Comparison of ENCODE assay signal across 12 cellular contexts in the genomic region with DNA sequence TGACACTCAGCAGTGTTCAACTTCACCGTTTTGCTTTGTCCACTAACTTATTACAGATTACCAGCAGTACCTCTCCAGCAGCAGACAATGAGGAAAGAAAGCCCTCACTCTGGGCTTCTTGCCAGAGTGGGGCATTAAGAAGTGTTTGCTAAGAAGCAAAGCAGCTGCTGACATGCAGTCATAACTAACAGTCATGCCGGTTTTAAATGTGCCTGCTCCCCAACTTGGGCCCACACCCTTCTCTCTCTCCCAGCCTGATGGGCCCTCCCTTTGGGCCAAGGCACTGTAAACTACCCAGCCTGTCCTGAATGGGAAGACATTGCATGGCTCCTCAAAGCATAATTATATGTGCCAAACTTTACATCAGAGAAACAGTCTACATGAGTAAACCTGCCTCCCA. TPM values are rescaled to one million over a fixed set of nuclear protein-coding genes. Genes with fewer than 3 reads are reported as not detected.
DNase-seq lines count a peak whose midpoint lies in the region; ATAC-seq and TF ChIP-seq lines count a peak whose summit lies in the region.
"Had no signal": no experiment of that assay in that cellular context is flagged by ENCODE, and none has a peak within 500 bp of the region (broad histone marks: within the 10 kb centered on the region; RNA-seq: fewer than 3 reads in every experiment).

No MANE protein-coding gene starts in this region.

- H3K27me3 ChIP-seq in vagina, result no peaks in the 10 kb centered on the region
- H3K27me3 ChIP-seq: pancreas had no signal

- H3K4me1 ChIP-seq in vagina, result no peaks in the 10 kb centered on the region
- H3K4me1 ChIP-seq: pancreas had no signal

- no peaks in the 10 kb centered on the region for H3K9me3 ChIP-seq in vagina
- H3K9me3 ChIP-seq: pancreas had no signal

- H3K27ac ChIP-seq in epithelial cell of prostate (peak overlapping the region; percentile 19), vagina (no peak overlapping the region)
- H3K27ac ChIP-seq: pancreas had no signal

- H3K4me3 ChIP-seq in skeletal muscle cell (ENCODE audit: low read depth, low read length), result no peak overlapping the region
- H3K4me3 ChIP-seq in vagina, result no peak overlapping the region
- H3K4me3 ChIP-seq: pancreas had no signal

- ATAC-seq in HG03342 (IDR thresholded peaks at IDR 0.05; ENCODE audit: unreplicated experiment), result no peak

- intact Hi-C loops in vagina (cut with DNase I), result no loop called here

- no peak for TF ChIP-seq CTCF in vagina (IDR thresholded peaks at IDR 0.05)

- H3K36me3 ChIP-seq in vagina, result no peaks in the 10 kb centered on the region
- H3K36me3 ChIP-seq: pancreas had no signal

- no peak for TF ChIP-seq POLR2A in vagina (IDR thresholded peaks at IDR 0.05)

- peak; percentile 7 to 58 (median 25) for DNase-seq in NCI-H1417 (lab: John Stamatoyannopoulos, UW)
- no peak for DNase-seq in NCI-H1417 treated with DMSO at 0.1 percent for 48 hours (lab: John Stamatoyannopoulos, UW)
- peak; percentile 69 for DNase-seq in NCI-H524 treated with DMSO at 0.1 percent for 48 hours (lab: John Stamatoyannopoulos, UW)
- peak; percentile 65 for DNase-seq in epithelial cell of prostate (ENCODE audit: low read depth, low spot score)
- peak; percentile 89 for DNase-seq in skeletal muscle cell (ENCODE audit: low read depth)
- no peak for DNase-seq in vagina (ENCODE audit: extremely low spot score in 2 of 2)
- no peak for DNase-seq in globus pallidus (ENCODE audit: low spot score)
- DNase-seq: activated gamma-delta T cell, hypothalamus, NCI-H146, pancreas had no signal

RNA-seq across cellular contexts. Expression of gene HHIP, which starts 54.6 kb away (rescaled TPM):
- 0.25 TPM for total RNA-seq in vagina

Comparison
In these comparisons a context has a peak if more than half of its experiments do, and no peak if none do; other contexts are left out.
1. DNase-seq: peak in NCI-H1417 (3 of 3), NCI-H524 treated with DMSO at 0.1 percent for 48 hours (single experiment), epithelial cell of prostate (single experiment) and skeletal muscle cell (single experiment); none in NCI-H1417 treated with DMSO at 0.1 percent for 48 hours (single experiment), vagina (0 of 2) and globus pallidus (single experiment).